1 cellular context compared by ENCODE assay signal in genomic region chr6:20839624-20840023, GRCh38.
TF ChIP-seq lines count a peak whose summit lies in the region.

No MANE protein-coding gene starts in this region.

TF ChIP-seq in WTC11, 78 proteins besides CTCF, POLR2A, EP300 and RAD21 (continued from another document):
- no peak for TF ChIP-seq HMGXB4 (CRISPR knock-in tag; IDR thresholded peaks at IDR 0.05)
- no peak for TF ChIP-seq E2F4 (CRISPR knock-in tag; IDR thresholded peaks at IDR 0.05; ENCODE audit: borderline replicate concordance, low read depth)
- no peak for TF ChIP-seq E2F5 (CRISPR knock-in tag; IDR thresholded peaks at IDR 0.05)
- no peak for TF ChIP-seq MXD4 (CRISPR knock-in tag; IDR thresholded peaks at IDR 0.05; ENCODE audit: borderline replicate concordance)
- TF ChIP-seq SP1 (CRISPR knock-in tag; conservative IDR thresholded peaks at IDR 0.05): no peak
TF ChIP-seq in WTC11: peak in this region for 0.
